36 cellular contexts compared by ENCODE assay signal in genomic region chr12:83796527-83796926, GRCh38.
"Had no signal": no experiment of that assay in that cellular context is flagged by ENCODE, and none has a peak within 500 bp of the region (broad histone marks: within the 10 kb centered on the region; RNA-seq: fewer than 3 reads in every experiment).

No MANE protein-coding gene starts in this region.

- H3K4me3 ChIP-seq: breast epithelium, esophagus squamous epithelium, gastrocnemius medialis, hepatocyte, left lung, lower lobe of right lung, mucosa of descending colon, skin epidermis, upper lobe of left lung, vagina had no signal

- H3K4me2 ChIP-seq: hepatocyte had no signal

- H3K9me3 Mint-ChIP-seq: activated CD4-positive, alpha-beta memory T cell treated with anti-CD3 and anti-CD28 coated beads for 36 hours; activated CD4-positive, alpha-beta T cell treated with anti-CD3 and anti-CD28 coated beads, Interleukin-2, amount 10 ng/mL, durations not matched to agents 24 days and 14 days; activated T-cell treated with anti-CD3 and anti-CD28 coated beads, Interleukin-2, amount 50 U/mL, for 24 hours; stimulated activated naive CD8-positive, alpha-beta T cell treated with anti-CD3 and anti-CD28 coated beads, Interleukin-15, Interleukin-2, amounts not matched to agents 100 ng/mL and 50 ng/mL, for 24 hours had no signal

- ATAC-seq: activated CD4-positive, CD25-positive, alpha-beta regulatory T cell treated with anti-CD3 and anti-CD28 coated beads, Interleukin-2, amount 50 U/mL, for 24 hours; gastrocnemius medialis; left lung; lower lobe of right lung; mucosa of descending colon; natural killer cell treated with Interleukin-12 subunit alpha and Interleukin-12 subunit beta and Interleukin-15 and Interleukin-18, amount 100 ng/mL, for 72 hours; sciatic nerve; stimulated activated effector memory CD8-positive, alpha-beta T cell treated with anti-CD3 and anti-CD28 coated beads, Interleukin-12 subunit alpha, Interleukin-12 subunit beta, amount 100 ng/mL, for 72 hours; T-helper 17 cell had no signal

- H3K27ac Mint-ChIP-seq: activated CD4-positive, alpha-beta memory T cell treated with anti-CD3 and anti-CD28 coated beads for 36 hours; activated CD4-positive, alpha-beta T cell treated with anti-CD3 and anti-CD28 coated beads, Interleukin-2, amount 10 ng/mL, durations not matched to agents 24 days and 14 days; activated T-cell treated with anti-CD3 and anti-CD28 coated beads, Interleukin-2, amount 50 U/mL, for 24 hours; natural killer cell treated with Interleukin-12 subunit alpha and Interleukin-12 subunit beta and Interleukin-15 and Interleukin-18, amount 100 ng/mL, for 72 hours; progenitor cell of endocrine pancreas; stimulated activated effector memory CD8-positive, alpha-beta T cell treated with anti-CD3 and anti-CD28 coated beads, Interleukin-12 subunit alpha, Interleukin-12 subunit beta, amount 100 ng/mL, for 72 hours; stimulated activated naive CD8-positive, alpha-beta T cell treated with anti-CD3 and anti-CD28 coated beads, Interleukin-15, Interleukin-2, amounts not matched to agents 100 ng/mL and 50 ng/mL, for 24 hours; T-helper 17 cell had no signal

- H3K9me3 ChIP-seq: breast epithelium, esophagus squamous epithelium, gastrocnemius medialis, left lung, lower lobe of right lung, mucosa of descending colon, neutrophil, upper lobe of left lung, vagina had no signal

- H3K27me3 ChIP-seq: breast epithelium, esophagus squamous epithelium, gastrocnemius medialis, hepatocyte, left lung, neutrophil, upper lobe of left lung, vagina had no signal

- H3K4me3 Mint-ChIP-seq: activated CD4-positive, alpha-beta memory T cell treated with anti-CD3 and anti-CD28 coated beads for 36 hours; activated CD4-positive, alpha-beta T cell treated with anti-CD3 and anti-CD28 coated beads, Interleukin-2, amount 10 ng/mL, durations not matched to agents 24 days and 14 days; activated T-cell treated with anti-CD3 and anti-CD28 coated beads, Interleukin-2, amount 50 U/mL, for 24 hours; natural killer cell treated with Interleukin-12 subunit alpha and Interleukin-12 subunit beta and Interleukin-15 and Interleukin-18, amount 100 ng/mL, for 72 hours; stimulated activated effector memory CD8-positive, alpha-beta T cell treated with anti-CD3 and anti-CD28 coated beads, Interleukin-12 subunit alpha, Interleukin-12 subunit beta, amount 100 ng/mL, for 72 hours; stimulated activated naive CD8-positive, alpha-beta T cell treated with anti-CD3 and anti-CD28 coated beads, Interleukin-15, Interleukin-2, amounts not matched to agents 100 ng/mL and 50 ng/mL, for 24 hours; T-helper 17 cell had no signal

- DNase-seq: activated CD4-positive, alpha-beta memory T cell treated with anti-CD3 and anti-CD28 coated beads for 36 hours; activated CD4-positive, alpha-beta T cell treated with anti-CD3 and anti-CD28 coated beads, Interleukin-2, amount 10 ng/mL, durations not matched to agents 24 days and 14 days; activated CD8-positive, alpha-beta memory T cell treated with anti-CD3 and anti-CD28 coated beads, Interleukin-2, amount 50 U/mL, for 48 hours; activated gamma-delta T cell treated with Interleukin-2 at 50 U/mL for 16 hours; activated naive CD4-positive, alpha-beta T cell treated with anti-CD3 and anti-CD28 coated beads, Interleukin-2, amount 50 U/mL, for 16 hours; activated T-cell treated with anti-CD3 and anti-CD28 coated beads, Interleukin-2, amount 50 U/mL, for 24 hours; amygdala; central memory CD4-positive, alpha-beta T cell; dermis blood vessel endothelial cell; effector CD4-positive, alpha-beta T cell; esophagus squamous epithelium; gastrocnemius medialis; glutamatergic neuron; left lung; lower lobe of right lung; mucosa of descending colon; retina; stimulated activated CD4-positive, alpha-beta T cell treated with anti-CD3 and anti-CD28 coated beads, Interleukin-12 subunit alpha, Interleukin-12 subunit beta, amount 100 ng/mL, for 4 hours; stimulated activated CD4-positive, alpha-beta T cell treated with anti-CD3 and anti-CD28 coated beads, Interleukin-4, amount 100 ng/mL, for 1 hour; SW 1271; T-helper 17 cell; T1000; upper lobe of left lung; WERI-Rb-1 had no signal

- H3K27ac ChIP-seq: breast epithelium, epithelial cell of prostate, esophagus squamous epithelium, gastrocnemius medialis, hepatocyte, left lung, lower lobe of right lung, neutrophil, skin epidermis, upper lobe of left lung, vagina, WERI-Rb-1 had no signal

- H3K27me3 Mint-ChIP-seq: activated CD4-positive, alpha-beta memory T cell treated with anti-CD3 and anti-CD28 coated beads for 36 hours; activated CD4-positive, alpha-beta T cell treated with anti-CD3 and anti-CD28 coated beads, Interleukin-2, amount 10 ng/mL, durations not matched to agents 24 days and 14 days; activated T-cell treated with anti-CD3 and anti-CD28 coated beads, Interleukin-2, amount 50 U/mL, for 24 hours; natural killer cell treated with Interleukin-12 subunit alpha and Interleukin-12 subunit beta and Interleukin-15 and Interleukin-18, amount 100 ng/mL, for 72 hours; progenitor cell of endocrine pancreas; stimulated activated naive CD8-positive, alpha-beta T cell treated with anti-CD3 and anti-CD28 coated beads, Interleukin-15, Interleukin-2, amounts not matched to agents 100 ng/mL and 50 ng/mL, for 24 hours; T-helper 17 cell had no signal

- H3K4me1 Mint-ChIP-seq: activated CD4-positive, alpha-beta T cell treated with anti-CD3 and anti-CD28 coated beads, Interleukin-2, amount 10 ng/mL, durations not matched to agents 24 days and 14 days; stimulated activated effector memory CD8-positive, alpha-beta T cell treated with anti-CD3 and anti-CD28 coated beads, Interleukin-12 subunit alpha, Interleukin-12 subunit beta, amount 100 ng/mL, for 72 hours; T-helper 17 cell had no signal

- H3K36me3 Mint-ChIP-seq: activated CD4-positive, alpha-beta memory T cell treated with anti-CD3 and anti-CD28 coated beads for 36 hours; natural killer cell treated with Interleukin-12 subunit alpha and Interleukin-12 subunit beta and Interleukin-15 and Interleukin-18, amount 100 ng/mL, for 72 hours; stimulated activated effector memory CD8-positive, alpha-beta T cell treated with anti-CD3 and anti-CD28 coated beads, Interleukin-12 subunit alpha, Interleukin-12 subunit beta, amount 100 ng/mL, for 72 hours had no signal

- H3K4me1 ChIP-seq: breast epithelium, esophagus squamous epithelium, gastrocnemius medialis, left lung, lower lobe of right lung, upper lobe of left lung, vagina had no signal

- H3K36me3 ChIP-seq: breast epithelium, esophagus squamous epithelium, gastrocnemius medialis, left lung, lower lobe of right lung, neutrophil, upper lobe of left lung, vagina, WERI-Rb-1 had no signal

- H2AFZ ChIP-seq: hepatocyte had no signal
